25 cellular contexts compared by ENCODE assay signal in the genomic region with DNA sequence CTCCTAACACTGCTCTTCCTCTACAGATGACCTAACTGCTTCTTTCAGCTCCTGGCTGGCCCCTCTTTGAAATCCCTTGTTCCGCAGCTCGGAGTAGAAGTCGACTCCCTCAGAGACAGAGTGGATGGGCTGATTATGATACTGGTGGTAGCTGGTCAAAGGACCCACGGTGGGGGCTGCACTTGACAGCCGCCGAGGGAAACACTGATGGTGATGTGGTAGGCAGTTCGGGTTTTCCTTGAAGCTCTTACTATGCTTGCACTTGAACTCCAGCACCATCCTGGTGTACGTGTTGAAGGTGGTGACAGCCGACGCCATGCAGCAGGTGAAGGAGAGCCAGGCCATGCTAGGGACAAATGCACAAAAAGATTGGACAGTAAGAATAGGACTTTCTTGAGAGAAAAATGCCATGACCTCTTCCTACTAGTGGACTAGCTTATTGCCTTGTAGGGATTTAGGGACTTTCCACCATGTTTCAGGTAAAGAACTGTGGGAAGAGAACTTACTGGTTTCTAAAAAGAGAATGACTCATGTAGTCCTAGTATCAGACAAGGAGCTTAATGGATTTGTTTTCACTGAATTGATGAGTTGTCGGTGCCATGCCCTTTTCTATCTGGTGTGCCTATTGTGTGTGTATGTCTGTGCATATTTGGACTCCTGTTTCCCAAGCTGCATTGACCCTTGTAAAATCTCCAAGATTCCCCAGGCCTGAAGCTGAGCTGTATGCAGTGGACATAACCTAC. TPM values are rescaled to one million over a fixed set of nuclear protein-coding genes. Genes with fewer than 3 reads are reported as not detected.
"Had no signal": no experiment of that assay in that cellular context is flagged by ENCODE, and none has a peak within 500 bp of the region (broad histone marks: within the 10 kb centered on the region; RNA-seq: fewer than 3 reads in every experiment).

No MANE protein-coding gene starts in this region.

- ATAC-seq: heart right ventricle; left lobe of liver; right lobe of liver; stimulated activated memory B cell treated with anti-CD40 and anti-IgM and Interleukin-4, amounts not matched to agents 10 μg/mL and 1 μg/mL and 100 μg/mL, for 72 hours; T-helper 17 cell had no signal

- H3K4me1 Mint-ChIP-seq: activated CD4-positive, alpha-beta memory T cell treated with anti-CD3 and anti-CD28 coated beads, Interleukin-2, amount 10 ng/mL, durations not matched to agents 7 days and 5 days; T-helper 17 cell had no signal

- H3K36me3 ChIP-seq: adrenal gland, breast epithelium, colonic mucosa, lower lobe of right lung, thoracic aorta had no signal

- H3K27ac Mint-ChIP-seq: activated B cell treated with CpG ODN at 0.5 μM for 24 hours; activated CD4-positive, alpha-beta memory T cell treated with anti-CD3 and anti-CD28 coated beads, Interleukin-2, amount 10 ng/mL, durations not matched to agents 7 days and 5 days; activated naive CD8-positive, alpha-beta T cell; activated T-helper 1 cell treated with anti-CD3 and anti-CD28 coated beads, Interleukin-12 subunit alpha, Interleukin-12 subunit beta, Interleukin-2, Interleukin-4 antibody, amounts not matched to agents 30 ng/mL and 10 ng/mL and 1 ng/mL, durations not matched to agents 14 hours and 24 hours and 36 hours; stimulated activated memory B cell treated with anti-CD40 and anti-IgM and Interleukin-4, amounts not matched to agents 10 μg/mL and 1 μg/mL and 100 μg/mL, for 72 hours; T-helper 17 cell had no signal

- H3K9me3 Mint-ChIP-seq: activated B cell treated with CpG ODN at 0.5 μM for 24 hours; activated CD4-positive, alpha-beta memory T cell treated with anti-CD3 and anti-CD28 coated beads, Interleukin-2, amount 10 ng/mL, durations not matched to agents 7 days and 5 days; activated T-helper 1 cell treated with anti-CD3 and anti-CD28 coated beads, Interleukin-12 subunit alpha, Interleukin-12 subunit beta, Interleukin-2, Interleukin-4 antibody, amounts not matched to agents 30 ng/mL and 10 ng/mL and 1 ng/mL, durations not matched to agents 14 hours and 24 hours and 36 hours; naive B cell; stimulated activated memory B cell treated with anti-CD40 and anti-IgM and Interleukin-4, amounts not matched to agents 10 μg/mL and 1 μg/mL and 100 μg/mL, for 72 hours had no signal

- DNase-seq: activated B cell treated with CpG ODN at 0.5 μM for 24 hours; activated CD4-positive, alpha-beta memory T cell treated with anti-CD3 and anti-CD28 coated beads, Interleukin-2, amount 10 ng/mL, durations not matched to agents 7 days and 5 days; activated CD4-positive, alpha-beta T cell treated with anti-CD3 and anti-CD28 coated beads for 48 hours; activated gamma-delta T cell treated with Interleukin-2 at 50 U/mL for 16 hours; activated T-cell treated with anti-CD3 and anti-CD28 coated beads for 4 hours; adrenal gland; colonic mucosa; dorsolateral prefrontal cortex; heart right ventricle; kidney; lower lobe of right lung; naive B cell; nucleus accumbens; right lobe of liver; stimulated activated CD4-positive, alpha-beta T cell treated with anti-CD3 and anti-CD28 coated beads, Interleukin-2, amount 100 ng/mL, for 24 hours; T-helper 17 cell; upper lobe of left lung had no signal

- H3K27me3 Mint-ChIP-seq: activated B cell treated with CpG ODN at 0.5 μM for 24 hours; activated CD4-positive, alpha-beta memory T cell treated with anti-CD3 and anti-CD28 coated beads, Interleukin-2, amount 10 ng/mL, durations not matched to agents 7 days and 5 days; activated naive CD8-positive, alpha-beta T cell; naive B cell; stimulated activated memory B cell treated with anti-CD40 and anti-IgM and Interleukin-4, amounts not matched to agents 10 μg/mL and 1 μg/mL and 100 μg/mL, for 72 hours had no signal

- H3K4me1 ChIP-seq: adrenal gland, breast epithelium, colonic mucosa, lower lobe of right lung, right lobe of liver had no signal

- H3K4me3 Mint-ChIP-seq: activated B cell treated with CpG ODN at 0.5 μM for 24 hours; activated CD4-positive, alpha-beta memory T cell treated with anti-CD3 and anti-CD28 coated beads, Interleukin-2, amount 10 ng/mL, durations not matched to agents 7 days and 5 days; activated naive CD8-positive, alpha-beta T cell; activated T-helper 1 cell treated with anti-CD3 and anti-CD28 coated beads, Interleukin-12 subunit alpha, Interleukin-12 subunit beta, Interleukin-2, Interleukin-4 antibody, amounts not matched to agents 30 ng/mL and 10 ng/mL and 1 ng/mL, durations not matched to agents 14 hours and 24 hours and 36 hours; naive B cell; stimulated activated memory B cell treated with anti-CD40 and anti-IgM and Interleukin-4, amounts not matched to agents 10 μg/mL and 1 μg/mL and 100 μg/mL, for 72 hours; T-helper 17 cell had no signal

- H3K9me3 ChIP-seq: adrenal gland, breast epithelium, colonic mucosa, heart right ventricle, lower lobe of right lung, right lobe of liver, thoracic aorta, upper lobe of left lung had no signal

- H3K27me3 ChIP-seq: adrenal gland, breast epithelium, colonic mucosa, dorsolateral prefrontal cortex, heart right ventricle, right lobe of liver, upper lobe of left lung had no signal

- H3K4me3 ChIP-seq: adrenal gland, breast epithelium, colonic mucosa, dorsolateral prefrontal cortex, heart right ventricle, lower lobe of right lung, right lobe of liver, skin epidermis, thoracic aorta, upper lobe of left lung had no signal

- H3K27ac ChIP-seq: adrenal gland, breast epithelium, colonic mucosa, dorsolateral prefrontal cortex, heart right ventricle, lower lobe of right lung, right lobe of liver, skin epidermis, thoracic aorta, upper lobe of left lung had no signal

RNA-seq across cellular contexts. Expression of gene GSG1, which starts 18.4 kb away (rescaled TPM):
- total RNA-seq: activated B cell treated with CpG ODN at 0.5 μM for 24 hours; activated CD4-positive, alpha-beta memory T cell treated with anti-CD3 and anti-CD28 coated beads, Interleukin-2, amount 10 ng/mL, durations not matched to agents 7 days and 5 days; activated T-helper 1 cell treated with anti-CD3 and anti-CD28 coated beads, Interleukin-12 subunit alpha, Interleukin-12 subunit beta, Interleukin-2, Interleukin-4 antibody, amounts not matched to agents 30 ng/mL and 10 ng/mL and 1 ng/mL, durations not matched to agents 14 hours and 24 hours and 36 hours; adrenal gland; breast epithelium; colonic mucosa; heart right ventricle; left lobe of liver; lower lobe of right lung; mesenteric fat pad; right lobe of liver; T-helper 17 cell; thoracic aorta; upper lobe of left lung had no signal
